In genomic region chr9:96949346-96949745, GRCh38 we compare ENCODE assay signal across 5 cellular contexts. TPM values are rescaled to one million over a fixed set of nuclear protein-coding genes. Genes with fewer than 3 reads are reported as not detected.
"Had no signal": no experiment of that assay in that cellular context is flagged by ENCODE, and none has a peak within 500 bp of the region (broad histone marks: within the 10 kb centered on the region; RNA-seq: fewer than 3 reads in every experiment).

No MANE protein-coding gene starts in this region.

RNA-seq across cellular contexts. Expression of gene NUTM2G, which starts 20.7 kb away (rescaled TPM):
- total RNA-seq: M059J, PC-9, Right ventricle myocardium inferior, RPMI7951, SK-MEL-5 had no signal
